24 cellular contexts compared by ENCODE assay signal in the genomic region with DNA sequence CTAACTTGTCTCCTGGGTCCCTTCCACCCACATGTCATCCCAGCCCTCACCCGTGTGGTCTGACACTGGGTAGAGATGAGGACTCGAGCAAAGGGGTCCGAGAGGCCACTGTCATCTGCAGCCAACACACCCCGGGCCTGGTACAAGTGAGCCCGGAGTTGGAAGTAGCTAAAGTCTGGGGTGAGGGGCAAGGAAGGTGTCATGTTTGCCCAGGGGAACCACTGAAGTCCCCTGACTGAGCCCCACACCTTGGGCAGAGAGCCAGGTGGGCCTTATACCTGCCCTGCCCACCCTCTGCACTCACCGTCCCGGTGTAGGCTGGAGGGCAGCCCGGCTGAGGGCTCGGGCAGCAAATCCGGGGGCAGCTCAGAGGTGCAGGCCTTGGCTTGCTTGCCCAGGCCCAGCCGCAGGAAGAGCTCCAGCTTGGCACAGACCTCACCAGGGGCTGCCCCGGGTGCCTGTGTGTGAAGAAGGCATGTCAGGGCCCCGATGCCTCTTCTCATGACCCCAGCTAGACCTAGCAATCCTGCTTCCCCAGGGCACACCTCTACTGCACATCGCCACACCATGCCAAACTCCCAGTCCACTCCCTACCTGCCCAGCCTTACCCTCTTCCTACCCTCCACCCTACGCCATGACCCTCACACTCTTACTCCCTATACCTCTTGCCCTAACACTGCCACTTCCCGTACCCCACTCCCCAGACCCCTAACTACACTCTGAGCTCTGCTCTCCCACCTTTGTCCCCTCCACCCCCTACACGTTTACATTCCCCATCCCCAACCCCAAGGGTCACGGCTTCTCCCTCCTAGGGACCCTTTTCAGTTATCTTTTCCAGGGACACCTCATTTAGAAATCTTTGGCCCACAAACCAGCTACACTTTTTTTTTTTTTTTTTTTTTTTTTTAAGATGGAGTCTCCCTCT. TPM values are rescaled to one million over a fixed set of nuclear protein-coding genes. Genes with fewer than 3 reads are reported as not detected.
"Had no signal": no experiment of that assay in that cellular context is flagged by ENCODE, and none has a peak within 500 bp of the region (broad histone marks: within the 10 kb centered on the region; RNA-seq: fewer than 3 reads in every experiment).

No MANE protein-coding gene starts in this region.

- H3K9ac ChIP-seq: neural progenitor cell had no signal

- H3K4me3 ChIP-seq: neural progenitor cell, pancreas had no signal

- H3K9me3 ChIP-seq: pancreas had no signal

- H3K4me2 ChIP-seq: neural progenitor cell had no signal

- H3K9me3 Mint-ChIP-seq: activated T-cell treated with anti-CD3 and anti-CD28 coated beads, Interleukin-2, amount 50 U/mL, for 72 hours; effector memory CD8-positive, alpha-beta T cell; neural progenitor cell; stimulated activated naive CD8-positive, alpha-beta T cell treated with anti-CD3 and anti-CD28 coated beads, Interleukin-15, Interleukin-2, amounts not matched to agents 100 ng/mL and 50 ng/mL, for 24 hours; type B pancreatic cell had no signal

- H3K27ac Mint-ChIP-seq: activated CD8-positive, alpha-beta T cell treated with anti-CD3 and anti-CD28 coated beads, Interleukin-2, amount 10 ng/mL, durations not matched to agents 7 days and 5 days; activated naive CD8-positive, alpha-beta T cell treated with anti-CD3 and anti-CD28 coated beads, Interleukin-2, amount 10 ng/mL, durations not matched to agents 7 days and 5 days; activated T-cell treated with anti-CD3 and anti-CD28 coated beads, Interleukin-2, amount 50 U/mL, for 72 hours; effector memory CD8-positive, alpha-beta T cell; neural progenitor cell; stimulated activated naive CD8-positive, alpha-beta T cell treated with anti-CD3 and anti-CD28 coated beads, Interleukin-15, Interleukin-2, amounts not matched to agents 100 ng/mL and 50 ng/mL, for 24 hours; T-helper 17 cell; type B pancreatic cell; WTC11 had no signal

- DNase-seq: activated CD4-positive, alpha-beta T cell treated with anti-CD3 and anti-CD28 coated beads for 4 hours; activated CD8-positive, alpha-beta memory T cell treated with anti-CD3 and anti-CD28 coated beads, Interleukin-2, amount 50 U/mL, for 4 hours; activated CD8-positive, alpha-beta T cell treated with anti-CD3 and anti-CD28 coated beads, Interleukin-2, amount 10 ng/mL, durations not matched to agents 7 days and 5 days; activated gamma-delta T cell treated with Interleukin-2 at 50 U/mL for 16 hours; activated naive CD8-positive, alpha-beta T cell treated with anti-CD3 and anti-CD28 coated beads, Interleukin-2, amount 10 ng/mL, durations not matched to agents 7 days and 5 days; activated T-cell treated with anti-CD3 and anti-CD28 coated beads, Interleukin-2, amount 50 U/mL, for 72 hours; anterior cingulate cortex; dermis blood vessel endothelial cell; effector memory CD8-positive, alpha-beta T cell; head of caudate nucleus; left colon; naive B cell; stimulated activated CD4-positive, alpha-beta T cell treated with anti-CD3 and anti-CD28 coated beads, Interleukin-4, amount 100 ng/mL, for 24 hours; T-helper 17 cell had no signal

- H2AFZ ChIP-seq: neural progenitor cell had no signal

- H3K36me3 Mint-ChIP-seq: activated naive CD8-positive, alpha-beta T cell treated with anti-CD3 and anti-CD28 coated beads, Interleukin-2, amount 10 ng/mL, durations not matched to agents 7 days and 5 days; neural progenitor cell; type B pancreatic cell; WTC11 had no signal

- H3K4me1 Mint-ChIP-seq: activated naive CD8-positive, alpha-beta T cell treated with anti-CD3 and anti-CD28 coated beads, Interleukin-2, amount 10 ng/mL, durations not matched to agents 7 days and 5 days; naive B cell; neural progenitor cell; T-helper 17 cell; WTC11 had no signal

- H3K27ac ChIP-seq: epithelial cell of prostate, neural progenitor cell, pancreas had no signal

- H3K27me3 Mint-ChIP-seq: stimulated activated naive CD8-positive, alpha-beta T cell treated with anti-CD3 and anti-CD28 coated beads, Interleukin-15, Interleukin-2, amounts not matched to agents 100 ng/mL and 50 ng/mL, for 24 hours; type B pancreatic cell had no signal

- H3K27me3 ChIP-seq: neural progenitor cell, pancreas had no signal

- H3K4me1 ChIP-seq: neural progenitor cell, pancreas had no signal

- ATAC-seq: activated CD8-positive, alpha-beta T cell treated with anti-CD3 and anti-CD28 coated beads, Interleukin-2, amount 10 ng/mL, durations not matched to agents 7 days and 5 days; effector memory CD8-positive, alpha-beta T cell; left colon; pancreas; T-helper 17 cell; WTC11 had no signal

- H3K36me3 ChIP-seq: neural progenitor cell, pancreas had no signal

- H3K4me3 Mint-ChIP-seq: activated CD8-positive, alpha-beta T cell treated with anti-CD3 and anti-CD28 coated beads, Interleukin-2, amount 10 ng/mL, durations not matched to agents 7 days and 5 days; activated naive CD8-positive, alpha-beta T cell treated with anti-CD3 and anti-CD28 coated beads, Interleukin-2, amount 10 ng/mL, durations not matched to agents 7 days and 5 days; activated T-cell treated with anti-CD3 and anti-CD28 coated beads, Interleukin-2, amount 50 U/mL, for 72 hours; effector memory CD8-positive, alpha-beta T cell; naive B cell; neural progenitor cell; stimulated activated naive CD8-positive, alpha-beta T cell treated with anti-CD3 and anti-CD28 coated beads, Interleukin-15, Interleukin-2, amounts not matched to agents 100 ng/mL and 50 ng/mL, for 24 hours; T-helper 17 cell; type B pancreatic cell; WTC11 had no signal

RNA-seq across cellular contexts. Expression of gene C20orf173, which starts 54.4 kb away (rescaled TPM):
- total RNA-seq: activated CD8-positive, alpha-beta T cell treated with anti-CD3 and anti-CD28 coated beads, Interleukin-2, amount 10 ng/mL, durations not matched to agents 7 days and 5 days; activated naive CD8-positive, alpha-beta T cell treated with anti-CD3 and anti-CD28 coated beads, Interleukin-2, amount 10 ng/mL, durations not matched to agents 7 days and 5 days; activated T-cell treated with anti-CD3 and anti-CD28 coated beads, Interleukin-2, amount 50 U/mL, for 72 hours; cerebellum; dermis blood vessel endothelial cell; left colon; lung microvascular endothelial cell; pancreas; skeletal muscle tissue; T-helper 17 cell; temporal lobe; WTC11 had no signal
- polyA plus RNA-seq: pancreas had no signal
